ENCODE assay signal across 10 cellular contexts in genomic region chr14:65704850-65705249, GRCh38.
DNase-seq lines count a peak whose midpoint lies in the region; ATAC-seq, FAIRE-seq and TF ChIP-seq lines count a peak whose summit lies in the region.
"Had no signal": no experiment of that assay in that cellular context is flagged by ENCODE, and none has a peak within 500 bp of the region (broad histone marks: within the 10 kb centered on the region; RNA-seq: fewer than 3 reads in every experiment).

No MANE protein-coding gene starts in this region.

- TF ChIP-seq CTCF in left lung (IDR thresholded peaks at IDR 0.05) = no peak

- no peak overlapping the region for H3K27ac ChIP-seq in left lung

- FAIRE-seq in RCC 7860 (lab: Jason Lieb, UNC) = no peak
- FAIRE-seq: D721Med had no signal

- no peaks in the 10 kb centered on the region for H3K27me3 ChIP-seq in left lung

- no peaks in the 10 kb centered on the region for H3K36me3 ChIP-seq in left lung

- ATAC-seq in GM19351 (IDR thresholded peaks at IDR 0.05; ENCODE audit: unreplicated experiment) (peak; percentile 90), left lung (peak; percentile 25), GM21576 (IDR thresholded peaks at IDR 0.05; ENCODE audit: unreplicated experiment) (no peak), HG02678 (IDR thresholded peaks at IDR 0.05; ENCODE audit: unreplicated experiment) (no peak)

- DNase-seq in EH (ENCODE audit: low read depth) (peak; percentile 41), RKO (ENCODE audit: low spot score) (peak; percentile 3), left lung (no peak), iPS-NIHi11 (ENCODE audit: low spot score) (no peak), RCC 7860 (ENCODE audit: low spot score) (no peak)
- DNase-seq: anterior cingulate cortex had no signal

- H3K4me1 ChIP-seq in left lung = no peaks in the 10 kb centered on the region

- intact Hi-C loops in left lung (cut with DNase I) = no loop called here

- no peak overlapping the region for H3K4me3 ChIP-seq in left lung

- H3K9me3 ChIP-seq in left lung = peaks cover 0 to 16% of the 10 kb centered on the region in 2 donors

Comparison
In these comparisons a context has a peak if more than half of its experiments do, and no peak if none do; other contexts are left out.
1. DNase-seq: peak in EH (single experiment) and RKO (single experiment); none in left lung (0 of 2), iPS-NIHi11 (single experiment) and RCC 7860 (single experiment).
2. ATAC-seq: peak in GM19351 (single experiment) and left lung (single experiment); none in GM21576 (single experiment) and HG02678 (single experiment).